ENCODE assay signal across 1 cellular context in the genomic region with DNA sequence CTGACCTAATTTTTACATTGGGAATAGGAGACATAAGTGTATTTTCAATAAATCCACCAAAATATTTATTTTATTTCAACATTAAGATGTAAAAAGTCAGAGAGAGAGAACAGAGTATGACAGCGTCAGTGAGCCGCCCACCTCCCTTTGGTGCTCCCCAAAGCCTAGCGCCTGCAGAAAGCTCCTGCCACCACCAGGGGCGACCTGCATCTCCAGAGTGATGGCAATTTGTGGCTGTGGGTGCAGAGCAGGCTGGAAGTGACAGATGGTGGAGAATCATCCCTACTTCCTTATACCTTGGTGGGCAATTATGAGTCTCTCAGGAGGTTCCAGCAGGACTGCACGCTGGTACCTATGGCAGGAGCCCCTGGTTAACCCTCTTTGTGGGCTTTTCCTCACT.
TF ChIP-seq lines count a peak whose summit lies in the region.

No MANE protein-coding gene starts in this region.

TF ChIP-seq in HCT116, 20 proteins besides CTCF, POLR2A, EP300 and RAD21 (continued from another document):
- TF ChIP-seq, protein P1, sequence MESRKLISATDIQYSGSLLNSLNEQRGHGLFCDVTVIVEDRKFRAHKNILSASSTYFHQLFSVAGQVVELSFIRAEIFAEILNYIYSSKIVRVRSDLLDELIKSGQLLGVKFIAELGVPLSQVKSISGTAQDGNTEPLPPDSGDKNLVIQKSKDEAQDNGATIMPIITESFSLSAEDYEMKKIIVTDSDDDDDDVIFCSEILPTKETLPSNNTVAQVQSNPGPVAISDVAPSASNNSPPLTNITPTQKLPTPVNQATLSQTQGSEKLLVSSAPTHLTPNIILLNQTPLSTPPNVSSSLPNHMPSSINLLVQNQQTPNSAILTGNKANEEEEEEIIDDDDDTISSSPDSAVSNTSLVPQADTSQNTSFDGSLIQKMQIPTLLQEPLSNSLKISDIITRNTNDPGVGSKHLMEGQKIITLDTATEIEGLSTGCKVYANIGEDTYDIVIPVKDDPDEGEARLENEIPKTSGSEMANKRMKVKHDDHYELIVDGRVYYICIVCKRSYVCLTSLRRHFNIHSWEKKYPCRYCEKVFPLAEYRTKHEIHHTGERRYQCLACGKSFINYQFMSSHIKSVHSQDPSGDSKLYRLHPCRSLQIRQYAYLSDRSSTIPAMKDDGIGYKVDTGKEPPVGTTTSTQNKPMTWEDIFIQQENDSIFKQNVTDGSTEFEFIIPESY (IDR thresholded peaks at IDR 0.05; ENCODE audit: extremely low read depth, insufficient replicate concordance, low read length), result no peak
